ENCODE assay signal across 8 cellular contexts in genomic region chr11:57426754-57427691, GRCh38. TPM values are rescaled to one million over a fixed set of nuclear protein-coding genes. Genes with fewer than 3 reads are reported as not detected.
DNase-seq lines count a peak whose midpoint lies in the region; ATAC-seq and FAIRE-seq lines count a peak whose summit lies in the region.

SLC43A3 (minus strand) TSS chr11:57427121; CDS start chr11:57426172, 949 bp downstream.

- H3K23ac ChIP-seq in mesendoderm (ENCODE audit: low read length), result no peak within 1 kb of the TSS

- H3K4me2 ChIP-seq in mesendoderm (ENCODE audit: low read length), result peak within 1 kb of the TSS; percentile 78

- H3K4me3 ChIP-seq in mesendoderm (ENCODE audit: low read length), result peak within 1 kb of the TSS; percentile 43

- peak within 1 kb of the TSS; percentile 48 for H2BK15ac ChIP-seq in mesendoderm (replicated peaks; ENCODE audit: low read depth)

- FAIRE-seq in HTR-8/SVneo (lab: Jason Lieb, UNC), result no peak

- peaks cover 9% of the 10 kb centered on the region for H3K4me1 ChIP-seq in mesendoderm (ENCODE audit: control insufficient read depth, low read depth, low read length)

- no peak within 1 kb of the TSS for H2BK5ac ChIP-seq in mesendoderm (ENCODE audit: low read length)

- H3K79me1 ChIP-seq in mesendoderm (ENCODE audit: low read length), result no peaks in the 10 kb centered on the region

- H3K9ac ChIP-seq in mesendoderm (ENCODE audit: low read length), result peak within 1 kb of the TSS; percentile 72

- H4K8ac ChIP-seq in mesendoderm (ENCODE audit: low read depth, low read length), result peak within 1 kb of the TSS; percentile 93

- H3K79me2 ChIP-seq in mesendoderm (ENCODE audit: control insufficient read depth, insufficient read depth, low read length), result no peaks in the 10 kb centered on the region

- H3K56ac ChIP-seq in mesendoderm (ENCODE audit: low read length), result peak within 1 kb of the TSS; percentile 88

- peak within 1 kb of the TSS; percentile 96 for H3K18ac ChIP-seq in mesendoderm (ENCODE audit: low read length)

- ATAC-seq in GM18499 (IDR thresholded peaks at IDR 0.05; ENCODE audit: insufficient read depth, unreplicated experiment) (peak; percentile 34), HG02840 (IDR thresholded peaks at IDR 0.05; ENCODE audit: low FRiP score, unreplicated experiment) (peak; percentile 43)
- ATAC-seq in effector memory CD8-positive, alpha-beta T cell (replicated peaks), result peak; percentile 31

- H3K27ac ChIP-seq in mesendoderm (ENCODE audit: low read depth, low read length), result no peak within 1 kb of the TSS

- peak within 1 kb of the TSS; percentile 79 to 92 for H3K4me3 Mint-ChIP-seq in effector memory CD8-positive, alpha-beta T cell

- no CpG with 5 or more reads among the region's 45 CpGs for WGBS in mesendoderm (ENCODE audit: extremely low coverage, insufficient coverage, low lambda C conversion rate)

- H3K27me3 Mint-ChIP-seq in effector memory CD8-positive, alpha-beta T cell, result no peaks in the 10 kb centered on the region

- peaks cover 44 to 45% of the 10 kb centered on the region in 2 donors for H3K4me1 Mint-ChIP-seq in effector memory CD8-positive, alpha-beta T cell (ENCODE audit: low read depth in 2 of 2)

- DNase-seq in NCI-H2196 (lab: John Stamatoyannopoulos, UW; ENCODE audit: unreplicated experiment) (peak; percentile 70), mesendoderm (peak; percentile 71), HTR-8/SVneo (ENCODE audit: insufficient read length, low spot score) (no peak)
- DNase-seq in activated CD8-positive, alpha-beta memory T cell treated with anti-CD3 and anti-CD28 coated beads for 1 hour (ENCODE audit: extremely low read depth in 1 of 2, low read depth in 1 of 2), result peak; percentile 30 to 46
- peak; percentile 40 to 43 (median 41) for DNase-seq in effector memory CD8-positive, alpha-beta T cell
- DNase-seq in stimulated activated CD8-positive, alpha-beta memory T cell treated with anti-CD3 and anti-CD28 coated beads, Interleukin-15, amount 100 ng/mL, for 1 hour (ENCODE audit: low read depth), result peak; percentile 28

- H3K9me3 Mint-ChIP-seq in effector memory CD8-positive, alpha-beta T cell, result no peaks in the 10 kb centered on the region

- peaks cover 24% of the 10 kb centered on the region for H3K36me3 Mint-ChIP-seq in effector memory CD8-positive, alpha-beta T cell (ENCODE audit: insufficient read depth)

- H3K36me3 ChIP-seq in mesendoderm (ENCODE audit: control insufficient read depth, insufficient read depth, low read length), result peaks cover 2% of the 10 kb centered on the region

- H2AK5ac ChIP-seq in mesendoderm (ENCODE audit: low read length), result peak within 1 kb of the TSS; percentile 72

- peak within 1 kb of the TSS; percentile 91 to 96 for H3K27ac Mint-ChIP-seq in effector memory CD8-positive, alpha-beta T cell

- H3K4ac ChIP-seq in mesendoderm (ENCODE audit: low read depth, low read length), result peak within 1 kb of the TSS; percentile 73

- H3K27me3 ChIP-seq in mesendoderm (ENCODE audit: insufficient read depth, low read length, poor library complexity), result no peaks in the 10 kb centered on the region

- peak within 1 kb of the TSS; percentile 24 for H2BK120ac ChIP-seq in mesendoderm (ENCODE audit: low read depth, low read length)

- peak within 1 kb of the TSS; percentile 84 for H4K5ac ChIP-seq in mesendoderm (ENCODE audit: low read length)

RNA-seq across cellular contexts. Expression of gene SLC43A3, which starts in this region (rescaled TPM):
- polyA plus RNA-seq in mesendoderm (2013, experiment 1 of 2), result 28.3 TPM
- 29.2 TPM for polyA plus RNA-seq in mesendoderm (2013, experiment 2 of 2)
